In genomic region chr22:18998998-18999397, GRCh38 we compare ENCODE assay signal across 1 cellular context.
TF ChIP-seq lines count a peak whose summit lies in the region.

No MANE protein-coding gene starts in this region.

TF ChIP-seq in HCT116, 20 proteins besides CTCF, POLR2A, EP300 and RAD21:
- no peak for TF ChIP-seq REST (IDR thresholded peaks at IDR 0.05; ENCODE audit: low read depth)
- no peak for TF ChIP-seq SRF (IDR thresholded peaks at IDR 0.05; ENCODE audit: low read depth)
- no peak for TF ChIP-seq EZH2phosphoT487 (IDR thresholded peaks at IDR 0.05; ENCODE audit: borderline replicate concordance)
- TF ChIP-seq ZNF274 (IDR thresholded peaks at IDR 0.05; ENCODE audit: low read depth, low read length): no peak
- no peak for TF ChIP-seq POLR2AphosphoS5 (IDR thresholded peaks at IDR 0.05; ENCODE audit: low read depth, low read length)
TF ChIP-seq in HCT116: peak in this region for 0.
